18 cellular contexts compared by ENCODE assay signal in the genomic region with DNA sequence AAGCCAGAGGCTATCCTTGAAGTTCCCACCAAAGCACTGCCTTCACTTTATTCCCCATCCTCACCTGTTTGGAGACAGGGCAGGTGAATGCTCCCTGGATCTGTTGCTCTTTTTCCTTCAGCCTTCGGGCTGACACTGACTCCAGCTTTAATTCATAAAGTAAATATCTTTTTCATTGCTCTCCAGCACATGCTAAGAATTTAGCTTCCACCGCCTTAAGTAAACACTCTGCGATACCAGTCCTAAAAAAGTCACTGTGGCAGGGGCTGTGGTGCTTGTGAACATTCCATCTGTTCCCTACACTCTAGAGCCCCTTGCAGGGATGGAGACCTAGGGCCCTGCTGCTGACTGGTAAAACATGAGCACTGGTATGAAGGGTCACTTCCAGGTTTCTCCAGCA. TPM values are rescaled to one million over a fixed set of nuclear protein-coding genes. Genes with fewer than 3 reads are reported as not detected.
DNase-seq lines count a peak whose midpoint lies in the region; ATAC-seq and TF ChIP-seq lines count a peak whose summit lies in the region.
"Had no signal": no experiment of that assay in that cellular context is flagged by ENCODE, and none has a peak within 500 bp of the region (broad histone marks: within the 10 kb centered on the region; RNA-seq: fewer than 3 reads in every experiment).

No MANE protein-coding gene starts in this region.

- peaks cover 13% of the 10 kb centered on the region for H3K27me3 Mint-ChIP-seq in activated naive CD4-positive, alpha-beta T cell treated with anti-CD3 and anti-CD28 coated beads for 36 hours (ENCODE audit: low read depth)

- H3K4me3 ChIP-seq in muscle layer of colon (ENCODE audit: low read depth in 1 of 2, low read length in 2 of 2): peak overlapping the region in 1 of 2 donors; percentile 14
- H3K4me3 ChIP-seq in transverse colon: no peak overlapping the region

- H3K4me1 Mint-ChIP-seq in activated naive CD4-positive, alpha-beta T cell treated with anti-CD3 and anti-CD28 coated beads for 36 hours (ENCODE audit: low read depth): peaks cover 2% of the 10 kb centered on the region

- H3K36me3 ChIP-seq in muscle layer of colon (ENCODE audit: insufficient read depth, low read length): no peaks in the 10 kb centered on the region
- H3K36me3 ChIP-seq in transverse colon: no peaks in the 10 kb centered on the region

- no peak for DNase-seq in left colon
- DNase-seq in transverse colon: no peak
- DNase-seq in SIG-M5 (lab: John Stamatoyannopoulos, UW): no peak
- no peak for DNase-seq in KBM-7
- no peak for DNase-seq in activated naive CD4-positive, alpha-beta T cell treated with anti-CD3 and anti-CD28 coated beads for 36 hours
- DNase-seq: ACHN, DMS79 treated with DMSO at 0.1 percent for 48 hours, GOT3, NCI-H1092, NCI-H2081 treated with DMSO at 0.1 percent for 48 hours, RPMI8226, SHP77 treated with DMSO at 0.1 percent for 48 hours had no signal

- H3K27ac Mint-ChIP-seq in activated naive CD4-positive, alpha-beta T cell treated with anti-CD3 and anti-CD28 coated beads for 36 hours: no peak overlapping the region

- CTCF ChIA-PET in activated naive CD4-positive, alpha-beta T cell treated with anti-CD3 and anti-CD28 coated beads for 36 hours (lab: Charles Lee): no interaction called here

- in situ Hi-C loops in transverse colon (cut with MboI; ENCODE audit: low pct_ligation_motif_present in 1 of 4, low pct_unique_long_range_greater_than_20kb in 1 of 4, low sequenced_read_pairs in 3 of 4) (no loop called here), KBM-7 (cut with MboI; ENCODE audit: low pct_unique_long_range_greater_than_20kb, low sequenced_read_pairs) (no loop called here)

- H3K27me3 ChIP-seq in muscle layer of colon (ENCODE audit: control insufficient read depth in 1 of 2, insufficient read depth in 2 of 2, low read length in 2 of 2) (no peaks in the 10 kb centered on the region), transverse colon (no peaks in the 10 kb centered on the region)

- ATAC-seq in left colon (peak; percentile 51), GM18867 (IDR thresholded peaks at IDR 0.05; ENCODE audit: unreplicated experiment) (no peak)
- ATAC-seq: HCT116 had no signal

- H3K9ac ChIP-seq in muscle layer of colon (ENCODE audit: low read length): no peak overlapping the region

- no peak overlapping the region for H3K4me3 Mint-ChIP-seq in activated naive CD4-positive, alpha-beta T cell treated with anti-CD3 and anti-CD28 coated beads for 36 hours

- intact Hi-C loops in left colon (cut with DNase I, micrococcal nuclease) (no loop called here), transverse colon (cut with DNase I; ENCODE audit: low total_unique reads) (no loop called here)
- intact Hi-C loops in activated naive CD4-positive, alpha-beta T cell treated with anti-CD3 and anti-CD28 coated beads for 36 hours (cut with micrococcal nuclease): no loop called here

- no peak for TF ChIP-seq CTCF in VCaP (conservative IDR thresholded peaks at IDR 0.05)
- TF ChIP-seq CTCF in transverse colon (IDR thresholded peaks at IDR 0.05): no peak

- no peak for TF ChIP-seq POLR2A in transverse colon (IDR thresholded peaks at IDR 0.05)

- H3K36me3 Mint-ChIP-seq in activated naive CD4-positive, alpha-beta T cell treated with anti-CD3 and anti-CD28 coated beads for 36 hours (ENCODE audit: low read depth): no peaks in the 10 kb centered on the region

- WGBS in transverse colon (ENCODE audit: low coverage in 1 of 2), 2 donors: 37% methylated on average over 3 of the region's 3 CpGs; no CpG with 5 or more reads in 1 of the 2 donors

- H3K9me3 ChIP-seq in muscle layer of colon (ENCODE audit: low read length) (no peaks in the 10 kb centered on the region), transverse colon (no peaks in the 10 kb centered on the region)

- H3K27ac ChIP-seq in VCaP: peak overlapping the region; percentile 90
- H3K27ac ChIP-seq in muscle layer of colon (ENCODE audit: low read depth, low read length): peak overlapping the region; percentile 55
- H3K27ac ChIP-seq in transverse colon: peak overlapping the region; percentile 69 to 77 (median 76)

- no peak for TF ChIP-seq EP300 in transverse colon (IDR thresholded peaks at IDR 0.05; ENCODE audit: low read depth)

- H3K9me3 Mint-ChIP-seq in activated naive CD4-positive, alpha-beta T cell treated with anti-CD3 and anti-CD28 coated beads for 36 hours: no peaks in the 10 kb centered on the region

- H3K4me1 ChIP-seq in muscle layer of colon (ENCODE audit: insufficient read depth, low read length): peaks cover 39% of the 10 kb centered on the region
- peaks cover 23 to 60% (median 36%) of the 10 kb centered on the region in 4 donors for H3K4me1 ChIP-seq in transverse colon

RNA-seq across cellular contexts. Expression of a gene that starts 0.9 kb away (rescaled TPM):
- 100 to 1,000 TPM in 1 of 2 donors, 10 to 100 TPM in 1; 83.9 to 795 TPM for total RNA-seq in left colon
- 100 to 1,000 TPM in 1 of 4 donors, 10 to 100 TPM in 3; 14.9 to 154 (median 60.9) TPM for total RNA-seq in transverse colon
- total RNA-seq in activated naive CD4-positive, alpha-beta T cell treated with anti-CD3 and anti-CD28 coated beads for 36 hours: not detected
- total RNA-seq: MCF 10A, NCI-H460 had no signal

RNA-seq across cellular contexts. Expression of a gene that starts 56.9 kb away (rescaled TPM):
- total RNA-seq in left colon (not detected), transverse colon (not detected)
- total RNA-seq in activated naive CD4-positive, alpha-beta T cell treated with anti-CD3 and anti-CD28 coated beads for 36 hours: not detected
- total RNA-seq: MCF 10A, NCI-H460 had no signal

Comparison
In these comparisons a context has a peak if more than half of its experiments do, and no peak if none do; other contexts are left out.
1. RNA of a gene that starts 0.9 kb away (total RNA-seq): 83.9 to 795 TPM in left colon and 14.9 to 154 TPM in transverse colon; not detected in activated naive CD4-positive, alpha-beta T cell treated with anti-CD3 and anti-CD28 coated beads for 36 hours; every median in the first group is over 10 times any median in the second.
2. Peak in every context shown above with its lines, with median percentiles within 50 percentile points of each other: H3K27ac ChIP-seq.